ENCODE assay signal across 13 cellular contexts in genomic region chr2:85547859-85548607, GRCh38. TPM values are rescaled to one million over a fixed set of nuclear protein-coding genes. Genes with fewer than 3 reads are reported as not detected.
DNase-seq lines count a peak whose midpoint lies in the region; ATAC-seq, FAIRE-seq and TF ChIP-seq lines count a peak whose summit lies in the region.
"Had no signal": no experiment of that assay in that cellular context is flagged by ENCODE, and none has a peak within 500 bp of the region (broad histone marks: within the 10 kb centered on the region; RNA-seq: fewer than 3 reads in every experiment).

No MANE protein-coding gene starts in this region.

- WGBS in HepG2 (ENCODE audit: low lambda C conversion rate), result 90% methylated on average over 6 of the region's 6 CpGs

- no peaks in the 10 kb centered on the region for H3K9me3 Mint-ChIP-seq in WTC11
- H3K9me3 Mint-ChIP-seq: GM23338 had no signal

- no peak overlapping the region; the same call in 1 of the 2 replicates for H3K27ac Mint-ChIP-seq in WTC11
- H3K27ac Mint-ChIP-seq: GM23338 had no signal

- no peak overlapping the region for H3K4me2 ChIP-seq in HepG2 (ENCODE audit: low read depth, low read length)
- H3K4me2 ChIP-seq: GM23338 had no signal

- TF ChIP-seq EP300 in HepG2 (IDR thresholded peaks at IDR 0.05; ENCODE audit: low read depth in 2 of 2, low read length in 2 of 2) (no peak), HepG2 (CRISPR knock-in tag; IDR thresholded peaks at IDR 0.05; ENCODE audit: borderline replicate concordance) (no peak)

- ATAC-seq in WTC11 (no peak), HepG2 (peak; percentile 6), GM21515 (IDR thresholded peaks at IDR 0.05; ENCODE audit: unreplicated experiment) (no peak)
- ATAC-seq: foreskin keratinocyte had no signal

- H3K4me1 ChIP-seq in cardiac muscle cell (ENCODE audit: low read depth) (no peaks in the 10 kb centered on the region), left ventricle myocardium inferior (peaks cover 26% of the 10 kb centered on the region), HepG2 (ENCODE audit: insufficient read depth, low read length) (peaks cover 5% of the 10 kb centered on the region), vagina (peaks cover 16% of the 10 kb centered on the region)
- H3K4me1 ChIP-seq: colonic mucosa had no signal

- peak overlapping the region; percentile 40 for H3K27ac ChIP-seq in cardiac muscle cell
- H3K27ac ChIP-seq in left ventricle myocardium inferior (replicated peaks), result no peak overlapping the region
- H3K27ac ChIP-seq in HepG2 (ENCODE audit: extremely low read length, insufficient read depth, low read length), result no peak overlapping the region
- H3K27ac ChIP-seq in vagina, result peak overlapping the region; percentile 28
- no peak overlapping the region for H3K27ac ChIP-seq in caudate nucleus (ENCODE audit: low read depth, low read length)
- H3K27ac ChIP-seq: colonic mucosa, foreskin keratinocyte had no signal

- no peak overlapping the region for H2AFZ ChIP-seq in HepG2 (ENCODE audit: low read length)
- H2AFZ ChIP-seq: GM23338 had no signal

- in situ Hi-C loops in HepG2 (cut with HindIII; ENCODE audit: extremely low pct_ligation_motif_present, low pct_unique_long_range_greater_than_20kb), result no loop called here

- H3K4me3 ChIP-seq in cardiac muscle cell (no peak overlapping the region), left ventricle myocardium inferior (no peak overlapping the region), HepG2 (replicated peaks in 1 of 3; ENCODE audit: insufficient read depth in 1 of 3, low read depth in 2 of 3, low read length in 3 of 3) (no peak overlapping the region), vagina (no peak overlapping the region)
- H3K4me3 ChIP-seq: colonic mucosa, GM23338 had no signal

- TF ChIP-seq POLR2A in HepG2 (IDR thresholded peaks at IDR 0.05; ENCODE audit: insufficient read depth in 1 of 2, low read depth in 2 of 2, low read length in 2 of 2), result no peak
- TF ChIP-seq POLR2A in vagina (IDR thresholded peaks at IDR 0.05), result no peak

- POLR2A ChIA-PET in WTC11 (lab: Charles Lee) (interaction anchor here (1.4 to 2.2 kb wide), 2 partner anchors 9 to 13 kb away, joined by 5 to 14 read pairs; partner anchors contain the start of genes GGCX and MAT2A), HepG2 (lab: Yijun Ruan, JAX) (interaction anchor here (0.9 to 20.8 kb wide), 7 partner anchors 6 to 127 kb away, joined by 4 to 645 read pairs (median 43); partner anchors contain the start of genes C2orf68, GGCX, MAT2A and RNF181)

- TF ChIP-seq RAD21 in HepG2 (CRISPR knock-in tag; IDR thresholded peaks at IDR 0.05), result no peak

- peaks cover 15% of the 10 kb centered on the region for H4K20me1 ChIP-seq in HepG2 (ENCODE audit: insufficient read depth, low read length)

- H3K27me3 Mint-ChIP-seq in WTC11 (ENCODE audit: low read depth), result no peaks in the 10 kb centered on the region

- peak in 1 of 2 donors; percentile 42 for DNase-seq in cardiac muscle cell (ENCODE audit: low read depth in 1 of 2, low spot score in 1 of 2)
- DNase-seq in left ventricle myocardium inferior, result no peak
- no peak for DNase-seq in WTC11 (ENCODE audit: low spot score)
- no peak for DNase-seq in HepG2 (ENCODE audit: low spot score)
- DNase-seq in vagina (ENCODE audit: extremely low spot score in 2 of 2), result no peak
- no peak for DNase-seq in caudate nucleus (lab: John Stamatoyannopoulos, UW)
- no peak for DNase-seq in NCI-H2107 treated with DMSO at 0.1 percent for 48 hours (lab: John Stamatoyannopoulos, UW; ENCODE audit: unreplicated experiment)
- DNase-seq: colonic mucosa, foreskin keratinocyte, NCI-H1694 treated with DMSO at 0.1 percent for 48 hours had no signal

- CTCF ChIA-PET in WTC11 (lab: Charles Lee), result interaction anchor here (1.0 to 3.8 kb wide), 2 partner anchors 9 to 128 kb away, joined by 4 to 24 read pairs; partner anchors contain the start of genes MAT2A and SH2D6
- CTCF ChIA-PET in HepG2 (lab: Yijun Ruan, JAX; ENCODE audit: low intra/inter-chr PET ratio, low total read pairs), result no interaction called here

- no TSS peak for BruUV-seq in HepG2 (replicated peaks; lab: Mats Ljungman, UMichigan)

- peaks cover 56% of the 10 kb centered on the region for H3K36me3 Mint-ChIP-seq in WTC11

- no peak overlapping the region for H3K9ac ChIP-seq in HepG2 (ENCODE audit: insufficient read depth, low read depth, low read length)

- H3K4me3 Mint-ChIP-seq in WTC11, result no peak overlapping the region
- H3K4me3 Mint-ChIP-seq: GM23338 had no signal

- peaks cover 47% of the 10 kb centered on the region for H3K36me3 ChIP-seq in cardiac muscle cell
- peaks cover 71% of the 10 kb centered on the region for H3K36me3 ChIP-seq in left ventricle myocardium inferior
- H3K36me3 ChIP-seq in HepG2 (replicated peaks in 1 of 2; ENCODE audit: control insufficient read depth in 1 of 2, insufficient read depth in 2 of 2, low read length in 2 of 2), result peaks cover 27 to 59% of the 10 kb centered on the region in 2 experiments
- H3K36me3 ChIP-seq in vagina, result peaks cover 0 to 48% of the 10 kb centered on the region in 2 donors

- peaks cover 21% of the 10 kb centered on the region for H3K4me1 Mint-ChIP-seq in WTC11

- H3K27me3 ChIP-seq in cardiac muscle cell (no peaks in the 10 kb centered on the region), left ventricle myocardium inferior (ENCODE audit: low read depth) (no peaks in the 10 kb centered on the region), HepG2 (ENCODE audit: control insufficient read depth in 1 of 2, insufficient read depth in 2 of 2, low read length in 2 of 2) (no peaks in the 10 kb centered on the region), vagina (no peaks in the 10 kb centered on the region)
- H3K27me3 ChIP-seq: colonic mucosa, foreskin keratinocyte had no signal

- intact Hi-C loops in left ventricle myocardium inferior (cut with micrococcal nuclease) (no loop called here), HepG2 (cut with micrococcal nuclease; ENCODE audit: unreplicated experiment) (no loop called here), vagina (cut with DNase I) (loop anchor here (10.0 kb wide), 1 partner anchor 57 kb away; the partner anchor contains the start of gene TMEM150A)

- H3K79me2 ChIP-seq in HepG2 (ENCODE audit: insufficient read depth, low read length), result no peaks in the 10 kb centered on the region

- no peak for TF ChIP-seq CTCF in cardiac muscle cell (IDR thresholded peaks at IDR 0.05; ENCODE audit: low read depth, low read length)
- no peak for TF ChIP-seq CTCF in left ventricle myocardium inferior (IDR thresholded peaks at IDR 0.05; ENCODE audit: borderline replicate concordance)
- no peak for TF ChIP-seq CTCF in WTC11 (IDR thresholded peaks at IDR 0.05)
- no peak for TF ChIP-seq CTCF in HepG2 (CRISPR knock-in tag; IDR thresholded peaks at IDR 0.05)
- no peak for TF ChIP-seq CTCF in vagina (IDR thresholded peaks at IDR 0.05)

- no peak for FAIRE-seq in HepG2 (lab: Jason Lieb, UNC)
- FAIRE-seq: keratinocyte had no signal

- H3K9me3 ChIP-seq in cardiac muscle cell (ENCODE audit: low read depth) (no peaks in the 10 kb centered on the region), left ventricle myocardium inferior (replicated peaks) (no peaks in the 10 kb centered on the region), HepG2 (ENCODE audit: low read length) (no peaks in the 10 kb centered on the region), vagina (no peaks in the 10 kb centered on the region)
- H3K9me3 ChIP-seq: colonic mucosa had no signal

RNA-seq across cellular contexts. Expression of gene MAT2A, which starts 9.1 kb away (rescaled TPM):
- total RNA-seq in cardiac muscle cell, result 116 and 225 TPM in 2 replicates
- polyA plus RNA-seq in cardiac muscle cell, result 405 and 489 TPM in 2 replicates
- 145 TPM for total RNA-seq in left ventricle myocardium inferior
- 208 to 222 TPM (median 208 TPM) in 3 replicates for total RNA-seq in WTC11 (2021)
- 55.8 and 155 TPM in 2 replicates for total RNA-seq in HepG2 (2016; rRNA removed; fragmentation: Illumina TruSeq; extraction: Trizol)
- 17.0 and 17.4 TPM in 2 replicates for total RNA-seq in HepG2 (2016; cell fraction: cytosol; rRNA removed; fragmentation: Illumina TruSeq; extraction: Trizol; ENCODE audit: low read depth)
- total RNA-seq in HepG2 (2016; cell fraction: insoluble cytoplasmic fraction; rRNA removed; fragmentation: Illumina TruSeq; extraction: Trizol), result 56.1 and 159 TPM in 2 replicates
- total RNA-seq in HepG2 (2016; cell fraction: membrane; rRNA removed; fragmentation: Illumina TruSeq; extraction: Trizol), result 24.5 and 25.4 TPM in 2 replicates
- total RNA-seq in HepG2 (2016; cell fraction: nucleus; rRNA removed; fragmentation: Illumina TruSeq; extraction: Trizol), result 512 and 527 TPM in 2 replicates
- polyA plus RNA-seq in HepG2 (2011; rRNA removed), result 331 and 367 TPM in 2 replicates
- polyA plus RNA-seq in HepG2 (2011; cell fraction: cytosol; rRNA removed), result 57.6 and 71.2 TPM in 2 replicates
- 1,062 and 1,322 TPM in 2 replicates for polyA plus RNA-seq in HepG2 (2011; cell fraction: nucleus; rRNA removed)
- 226 and 241 TPM in 2 replicates for polyA plus RNA-seq in HepG2 (2012)
- 3.7 and 4.3 TPM in 2 replicates for polyA plus RNA-seq in HepG2 (2016; cell fraction: cytosol; fragmentation: Illumina TruSeq; extraction: Trizol; ENCODE audit: low read depth)
- polyA plus RNA-seq in HepG2 (2016; cell fraction: insoluble cytoplasmic fraction; fragmentation: Illumina TruSeq; extraction: Trizol; ENCODE audit: low read depth), result 67.1 and 68.7 TPM in 2 replicates
- polyA plus RNA-seq in HepG2 (2016; cell fraction: membrane; fragmentation: Illumina TruSeq; extraction: Trizol; ENCODE audit: low read depth), result 13.5 TPM in 2 replicates
- 1,060 and 1,066 TPM in 2 replicates for polyA plus RNA-seq in HepG2 (2016; cell fraction: nucleus; fragmentation: Illumina TruSeq; extraction: Trizol; ENCODE audit: insufficient read depth, low read depth)
- 260 and 404 TPM in 2 replicates for polyA minus RNA-seq in HepG2 (2011; rRNA and poly(A)+ RNA removed; ENCODE audit: low replicate concordance)
- polyA minus RNA-seq in HepG2 (2011; cell fraction: cytosol; rRNA and poly(A)+ RNA removed), result 43.2 and 67.4 TPM in 2 replicates
- polyA minus RNA-seq in HepG2 (2011; cell fraction: nucleus; rRNA and poly(A)+ RNA removed), result 961 and 1,136 TPM in 2 replicates
- 177 TPM for total RNA-seq in vagina

RNA-seq across cellular contexts. Expression of gene GGCX, which starts 13.3 kb away (rescaled TPM):
- total RNA-seq in cardiac muscle cell (18.6 and 24.3 TPM in 2 replicates), left ventricle myocardium inferior (25.5 TPM), WTC11 (2021) (40.9 to 42.9 TPM (median 41.4 TPM) in 3 replicates), HepG2 (2016; rRNA removed; fragmentation: Illumina TruSeq; extraction: Trizol) (51.3 and 103 TPM in 2 replicates), vagina (18.2 TPM)
- polyA plus RNA-seq in cardiac muscle cell (32.0 and 33.5 TPM in 2 replicates), HepG2 (2011; rRNA removed) (72.5 and 74.9 TPM in 2 replicates)
- total RNA-seq in HepG2 (2016; cell fraction: cytosol; rRNA removed; fragmentation: Illumina TruSeq; extraction: Trizol; ENCODE audit: low read depth), result 17.1 and 22.7 TPM in 2 replicates
- 48.3 and 106 TPM in 2 replicates for total RNA-seq in HepG2 (2016; cell fraction: insoluble cytoplasmic fraction; rRNA removed; fragmentation: Illumina TruSeq; extraction: Trizol)
- 29.4 and 31.6 TPM in 2 replicates for total RNA-seq in HepG2 (2016; cell fraction: membrane; rRNA removed; fragmentation: Illumina TruSeq; extraction: Trizol)
- 105 and 118 TPM in 2 replicates for total RNA-seq in HepG2 (2016; cell fraction: nucleus; rRNA removed; fragmentation: Illumina TruSeq; extraction: Trizol)
- polyA plus RNA-seq in HepG2 (2011; cell fraction: cytosol; rRNA removed), result 69.2 and 77.6 TPM in 2 replicates
- 125 and 131 TPM in 2 replicates for polyA plus RNA-seq in HepG2 (2011; cell fraction: nucleus; rRNA removed)
- polyA plus RNA-seq in HepG2 (2012), result 61.2 and 76.7 TPM in 2 replicates
- polyA plus RNA-seq in HepG2 (2016; cell fraction: cytosol; fragmentation: Illumina TruSeq; extraction: Trizol; ENCODE audit: low read depth), result 13.3 and 16.7 TPM in 2 replicates
- 30.8 and 40.7 TPM in 2 replicates for polyA plus RNA-seq in HepG2 (2016; cell fraction: insoluble cytoplasmic fraction; fragmentation: Illumina TruSeq; extraction: Trizol; ENCODE audit: low read depth)
- polyA plus RNA-seq in HepG2 (2016; cell fraction: membrane; fragmentation: Illumina TruSeq; extraction: Trizol; ENCODE audit: low read depth), result 17.3 and 20.9 TPM in 2 replicates
- polyA plus RNA-seq in HepG2 (2016; cell fraction: nucleus; fragmentation: Illumina TruSeq; extraction: Trizol; ENCODE audit: insufficient read depth, low read depth), result 107 and 111 TPM in 2 replicates
- polyA minus RNA-seq in HepG2 (2011; rRNA and poly(A)+ RNA removed; ENCODE audit: low replicate concordance), result 104 and 294 TPM in 2 replicates
- polyA minus RNA-seq in HepG2 (2011; cell fraction: cytosol; rRNA and poly(A)+ RNA removed), result 49.5 and 52.3 TPM in 2 replicates
- 129 and 159 TPM in 2 replicates for polyA minus RNA-seq in HepG2 (2011; cell fraction: nucleus; rRNA and poly(A)+ RNA removed)

RNA-seq across cellular contexts. Expression of gene VAMP8, which starts 29.4 kb away (rescaled TPM):
- total RNA-seq in cardiac muscle cell, result 8.3 and 15.7 TPM in 2 replicates
- polyA plus RNA-seq in cardiac muscle cell, result 39.4 and 60.9 TPM in 2 replicates
- 15.5 TPM for total RNA-seq in left ventricle myocardium inferior
- total RNA-seq in WTC11 (2021), result 48.8 to 55.4 TPM (median 52.0 TPM) in 3 replicates
- 83.3 and 97.0 TPM in 2 replicates for total RNA-seq in HepG2 (2016; rRNA removed; fragmentation: Illumina TruSeq; extraction: Trizol)
- total RNA-seq in HepG2 (2016; cell fraction: cytosol; rRNA removed; fragmentation: Illumina TruSeq; extraction: Trizol; ENCODE audit: low read depth), result 33.0 and 34.9 TPM in 2 replicates
- total RNA-seq in HepG2 (2016; cell fraction: insoluble cytoplasmic fraction; rRNA removed; fragmentation: Illumina TruSeq; extraction: Trizol), result 91.8 and 96.6 TPM in 2 replicates
- 38.7 and 40.7 TPM in 2 replicates for total RNA-seq in HepG2 (2016; cell fraction: membrane; rRNA removed; fragmentation: Illumina TruSeq; extraction: Trizol)
- 36.3 and 40.3 TPM in 2 replicates for total RNA-seq in HepG2 (2016; cell fraction: nucleus; rRNA removed; fragmentation: Illumina TruSeq; extraction: Trizol)
- polyA plus RNA-seq in HepG2 (2011; rRNA removed), result 151 and 157 TPM in 2 replicates
- polyA plus RNA-seq in HepG2 (2011; cell fraction: cytosol; rRNA removed), result 149 and 196 TPM in 2 replicates
- 67.9 and 94.0 TPM in 2 replicates for polyA plus RNA-seq in HepG2 (2011; cell fraction: nucleus; rRNA removed)
- polyA plus RNA-seq in HepG2 (2012), result 146 and 149 TPM in 2 replicates
- 45.1 and 52.0 TPM in 2 replicates for polyA plus RNA-seq in HepG2 (2016; cell fraction: cytosol; fragmentation: Illumina TruSeq; extraction: Trizol; ENCODE audit: low read depth)
- polyA plus RNA-seq in HepG2 (2016; cell fraction: insoluble cytoplasmic fraction; fragmentation: Illumina TruSeq; extraction: Trizol; ENCODE audit: low read depth), result 141 and 157 TPM in 2 replicates
- polyA plus RNA-seq in HepG2 (2016; cell fraction: membrane; fragmentation: Illumina TruSeq; extraction: Trizol; ENCODE audit: low read depth), result 48.0 and 51.7 TPM in 2 replicates
- 89.3 and 90.1 TPM in 2 replicates for polyA plus RNA-seq in HepG2 (2016; cell fraction: nucleus; fragmentation: Illumina TruSeq; extraction: Trizol; ENCODE audit: insufficient read depth, low read depth)
- 33.8 and 60.6 TPM in 2 replicates for polyA minus RNA-seq in HepG2 (2011; rRNA and poly(A)+ RNA removed; ENCODE audit: low replicate concordance)
- polyA minus RNA-seq in HepG2 (2011; cell fraction: cytosol; rRNA and poly(A)+ RNA removed), result 17.8 and 20.1 TPM in 2 replicates
- polyA minus RNA-seq in HepG2 (2011; cell fraction: nucleus; rRNA and poly(A)+ RNA removed), result 16.2 and 24.6 TPM in 2 replicates
- 46.2 TPM for total RNA-seq in vagina

RNA-seq across cellular contexts. Expression of gene VAMP5, which starts 36.2 kb away (rescaled TPM):
- total RNA-seq in cardiac muscle cell (6.7 and 7.7 TPM in 2 replicates), left ventricle myocardium inferior (47.3 TPM), WTC11 (2021) (6.3 to 7.4 TPM (median 7.0 TPM) in 3 replicates), HepG2 (2016; rRNA removed; fragmentation: Illumina TruSeq; extraction: Trizol) (7.2 and 9.0 TPM in 2 replicates), vagina (42.5 TPM)
- polyA plus RNA-seq in cardiac muscle cell (19.1 and 28.1 TPM in 2 replicates), HepG2 (2011; rRNA removed) (56.7 and 68.6 TPM in 2 replicates)
- 13.9 and 18.3 TPM in 2 replicates for total RNA-seq in HepG2 (2016; cell fraction: cytosol; rRNA removed; fragmentation: Illumina TruSeq; extraction: Trizol; ENCODE audit: low read depth)
- total RNA-seq in HepG2 (2016; cell fraction: insoluble cytoplasmic fraction; rRNA removed; fragmentation: Illumina TruSeq; extraction: Trizol), result 7.1 and 9.2 TPM in 2 replicates
- 12.5 and 15.9 TPM in 2 replicates for total RNA-seq in HepG2 (2016; cell fraction: membrane; rRNA removed; fragmentation: Illumina TruSeq; extraction: Trizol)
- 3.2 and 4.0 TPM in 2 replicates for total RNA-seq in HepG2 (2016; cell fraction: nucleus; rRNA removed; fragmentation: Illumina TruSeq; extraction: Trizol)
- polyA plus RNA-seq in HepG2 (2011; cell fraction: cytosol; rRNA removed), result 87.7 and 90.8 TPM in 2 replicates
- 35.8 and 44.7 TPM in 2 replicates for polyA plus RNA-seq in HepG2 (2011; cell fraction: nucleus; rRNA removed)
- 39.4 and 46.3 TPM in 2 replicates for polyA plus RNA-seq in HepG2 (2012)
- polyA plus RNA-seq in HepG2 (2016; cell fraction: cytosol; fragmentation: Illumina TruSeq; extraction: Trizol; ENCODE audit: low read depth), result 27.3 and 33.3 TPM in 2 replicates
- 20.9 and 22.2 TPM in 2 replicates for polyA plus RNA-seq in HepG2 (2016; cell fraction: insoluble cytoplasmic fraction; fragmentation: Illumina TruSeq; extraction: Trizol; ENCODE audit: low read depth)
- polyA plus RNA-seq in HepG2 (2016; cell fraction: membrane; fragmentation: Illumina TruSeq; extraction: Trizol; ENCODE audit: low read depth), result 21.7 and 27.9 TPM in 2 replicates
- 11.7 and 13.5 TPM in 2 replicates for polyA plus RNA-seq in HepG2 (2016; cell fraction: nucleus; fragmentation: Illumina TruSeq; extraction: Trizol; ENCODE audit: insufficient read depth, low read depth)
- polyA minus RNA-seq in HepG2 (2011; rRNA and poly(A)+ RNA removed; ENCODE audit: low replicate concordance), result 5.5 and 44.4 TPM in 2 replicates
- polyA minus RNA-seq in HepG2 (2011; cell fraction: cytosol; rRNA and poly(A)+ RNA removed), result 7.3 and 9.1 TPM in 2 replicates
- 2.0 and 4.9 TPM in 2 replicates for polyA minus RNA-seq in HepG2 (2011; cell fraction: nucleus; rRNA and poly(A)+ RNA removed)

RNA-seq across cellular contexts. Expression of gene RNF181, which starts 47.5 kb away (rescaled TPM):
- total RNA-seq in cardiac muscle cell (152 and 241 TPM in 2 replicates), left ventricle myocardium inferior (89.2 TPM), WTC11 (2021) (95.4 to 108 TPM (median 102 TPM) in 3 replicates), HepG2 (2016; rRNA removed; fragmentation: Illumina TruSeq; extraction: Trizol) (224 and 234 TPM in 2 replicates), vagina (107 TPM)
- polyA plus RNA-seq in cardiac muscle cell (276 and 328 TPM in 2 replicates), HepG2 (2011; rRNA removed) (578 and 594 TPM in 2 replicates)
- total RNA-seq in HepG2 (2016; cell fraction: cytosol; rRNA removed; fragmentation: Illumina TruSeq; extraction: Trizol; ENCODE audit: low read depth), result 68.8 and 79.7 TPM in 2 replicates
- total RNA-seq in HepG2 (2016; cell fraction: insoluble cytoplasmic fraction; rRNA removed; fragmentation: Illumina TruSeq; extraction: Trizol), result 237 and 239 TPM in 2 replicates
- total RNA-seq in HepG2 (2016; cell fraction: membrane; rRNA removed; fragmentation: Illumina TruSeq; extraction: Trizol), result 60.8 and 63.4 TPM in 2 replicates
- 99.4 and 107 TPM in 2 replicates for total RNA-seq in HepG2 (2016; cell fraction: nucleus; rRNA removed; fragmentation: Illumina TruSeq; extraction: Trizol)
- polyA plus RNA-seq in HepG2 (2011; cell fraction: cytosol; rRNA removed), result 700 and 712 TPM in 2 replicates
- polyA plus RNA-seq in HepG2 (2011; cell fraction: nucleus; rRNA removed), result 285 and 326 TPM in 2 replicates
- polyA plus RNA-seq in HepG2 (2012), result 240 and 307 TPM in 2 replicates
- 54.1 and 54.2 TPM in 2 replicates for polyA plus RNA-seq in HepG2 (2016; cell fraction: cytosol; fragmentation: Illumina TruSeq; extraction: Trizol; ENCODE audit: low read depth)
- 189 and 200 TPM in 2 replicates for polyA plus RNA-seq in HepG2 (2016; cell fraction: insoluble cytoplasmic fraction; fragmentation: Illumina TruSeq; extraction: Trizol; ENCODE audit: low read depth)
- polyA plus RNA-seq in HepG2 (2016; cell fraction: membrane; fragmentation: Illumina TruSeq; extraction: Trizol; ENCODE audit: low read depth), result 43.8 and 45.1 TPM in 2 replicates
- polyA plus RNA-seq in HepG2 (2016; cell fraction: nucleus; fragmentation: Illumina TruSeq; extraction: Trizol; ENCODE audit: insufficient read depth, low read depth), result 124 and 147 TPM in 2 replicates
- polyA minus RNA-seq in HepG2 (2011; rRNA and poly(A)+ RNA removed; ENCODE audit: low replicate concordance), result 200 and 300 TPM in 2 replicates
- polyA minus RNA-seq in HepG2 (2011; cell fraction: cytosol; rRNA and poly(A)+ RNA removed), result 65.6 and 78.5 TPM in 2 replicates
- polyA minus RNA-seq in HepG2 (2011; cell fraction: nucleus; rRNA and poly(A)+ RNA removed), result 59.9 and 82.9 TPM in 2 replicates

Comparison
In these comparisons a context has a peak if more than half of its experiments do, and no peak if none do; other contexts are left out.
1. H3K27ac ChIP-seq: peak in cardiac muscle cell (single experiment) and vagina (single experiment); none in left ventricle myocardium inferior (single experiment), HepG2 (single experiment) and caudate nucleus (single experiment).